Comparison of ENCODE assay signal across 1 cellular context in genomic region chr1:173477286-173478098, GRCh38.
A peak's percentile ranks its signal among the peaks of the same experiment; 100 is the strongest.
TF ChIP-seq lines count a peak whose summit lies in the region.

A gene with protein sequence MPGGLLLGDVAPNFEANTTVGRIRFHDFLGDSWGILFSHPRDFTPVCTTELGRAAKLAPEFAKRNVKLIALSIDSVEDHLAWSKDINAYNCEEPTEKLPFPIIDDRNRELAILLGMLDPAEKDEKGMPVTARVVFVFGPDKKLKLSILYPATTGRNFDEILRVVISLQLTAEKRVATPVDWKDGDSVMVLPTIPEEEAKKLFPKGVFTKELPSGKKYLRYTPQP (plus strand): TSS chr1:173477335. CDS start chr1:173477398, 63 bp downstream.

TF ChIP-seq in HepG2, 621 proteins besides CTCF, POLR2A, EP300 and RAD21 (continued from another document and continues in another):
- TF ChIP-seq, protein P1, sequence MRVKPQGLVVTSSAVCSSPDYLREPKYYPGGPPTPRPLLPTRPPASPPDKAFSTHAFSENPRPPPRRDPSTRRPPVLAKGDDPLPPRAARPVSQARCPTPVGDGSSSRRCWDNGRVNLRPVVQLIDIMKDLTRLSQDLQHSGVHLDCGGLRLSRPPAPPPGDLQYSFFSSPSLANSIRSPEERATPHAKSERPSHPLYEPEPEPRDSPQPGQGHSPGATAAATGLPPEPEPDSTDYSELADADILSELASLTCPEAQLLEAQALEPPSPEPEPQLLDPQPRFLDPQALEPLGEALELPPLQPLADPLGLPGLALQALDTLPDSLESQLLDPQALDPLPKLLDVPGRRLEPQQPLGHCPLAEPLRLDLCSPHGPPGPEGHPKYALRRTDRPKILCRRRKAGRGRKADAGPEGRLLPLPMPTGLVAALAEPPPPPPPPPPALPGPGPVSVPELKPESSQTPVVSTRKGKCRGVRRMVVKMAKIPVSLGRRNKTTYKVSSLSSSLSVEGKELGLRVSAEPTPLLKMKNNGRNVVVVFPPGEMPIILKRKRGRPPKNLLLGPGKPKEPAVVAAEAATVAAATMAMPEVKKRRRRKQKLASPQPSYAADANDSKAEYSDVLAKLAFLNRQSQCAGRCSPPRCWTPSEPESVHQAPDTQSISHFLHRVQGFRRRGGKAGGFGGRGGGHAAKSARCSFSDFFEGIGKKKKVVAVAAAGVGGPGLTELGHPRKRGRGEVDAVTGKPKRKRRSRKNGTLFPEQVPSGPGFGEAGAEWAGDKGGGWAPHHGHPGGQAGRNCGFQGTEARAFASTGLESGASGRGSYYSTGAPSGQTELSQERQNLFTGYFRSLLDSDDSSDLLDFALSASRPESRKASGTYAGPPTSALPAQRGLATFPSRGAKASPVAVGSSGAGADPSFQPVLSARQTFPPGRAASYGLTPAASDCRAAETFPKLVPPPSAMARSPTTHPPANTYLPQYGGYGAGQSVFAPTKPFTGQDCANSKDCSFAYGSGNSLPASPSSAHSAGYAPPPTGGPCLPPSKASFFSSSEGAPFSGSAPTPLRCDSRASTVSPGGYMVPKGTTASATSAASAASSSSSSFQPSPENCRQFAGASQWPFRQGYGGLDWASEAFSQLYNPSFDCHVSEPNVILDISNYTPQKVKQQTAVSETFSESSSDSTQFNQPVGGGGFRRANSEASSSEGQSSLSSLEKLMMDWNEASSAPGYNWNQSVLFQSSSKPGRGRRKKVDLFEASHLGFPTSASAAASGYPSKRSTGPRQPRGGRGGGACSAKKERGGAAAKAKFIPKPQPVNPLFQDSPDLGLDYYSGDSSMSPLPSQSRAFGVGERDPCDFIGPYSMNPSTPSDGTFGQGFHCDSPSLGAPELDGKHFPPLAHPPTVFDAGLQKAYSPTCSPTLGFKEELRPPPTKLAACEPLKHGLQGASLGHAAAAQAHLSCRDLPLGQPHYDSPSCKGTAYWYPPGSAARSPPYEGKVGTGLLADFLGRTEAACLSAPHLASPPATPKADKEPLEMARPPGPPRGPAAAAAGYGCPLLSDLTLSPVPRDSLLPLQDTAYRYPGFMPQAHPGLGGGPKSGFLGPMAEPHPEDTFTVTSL (CRISPR knock-in tag; IDR thresholded peaks at IDR 0.05; ENCODE audit: borderline replicate concordance), result peak; percentile 20; the same call in 1 of the 2 replicates
- no peak; the same call in 1 of the 2 replicates for TF ChIP-seq LBX2 (CRISPR knock-in tag; IDR thresholded peaks at IDR 0.05; ENCODE audit: borderline replicate concordance)
- TF ChIP-seq BRD4 (CRISPR knock-in tag; IDR thresholded peaks at IDR 0.05), result peak; percentile 78; the same call in 1 of the 2 replicates
- TF ChIP-seq, protein P2, sequence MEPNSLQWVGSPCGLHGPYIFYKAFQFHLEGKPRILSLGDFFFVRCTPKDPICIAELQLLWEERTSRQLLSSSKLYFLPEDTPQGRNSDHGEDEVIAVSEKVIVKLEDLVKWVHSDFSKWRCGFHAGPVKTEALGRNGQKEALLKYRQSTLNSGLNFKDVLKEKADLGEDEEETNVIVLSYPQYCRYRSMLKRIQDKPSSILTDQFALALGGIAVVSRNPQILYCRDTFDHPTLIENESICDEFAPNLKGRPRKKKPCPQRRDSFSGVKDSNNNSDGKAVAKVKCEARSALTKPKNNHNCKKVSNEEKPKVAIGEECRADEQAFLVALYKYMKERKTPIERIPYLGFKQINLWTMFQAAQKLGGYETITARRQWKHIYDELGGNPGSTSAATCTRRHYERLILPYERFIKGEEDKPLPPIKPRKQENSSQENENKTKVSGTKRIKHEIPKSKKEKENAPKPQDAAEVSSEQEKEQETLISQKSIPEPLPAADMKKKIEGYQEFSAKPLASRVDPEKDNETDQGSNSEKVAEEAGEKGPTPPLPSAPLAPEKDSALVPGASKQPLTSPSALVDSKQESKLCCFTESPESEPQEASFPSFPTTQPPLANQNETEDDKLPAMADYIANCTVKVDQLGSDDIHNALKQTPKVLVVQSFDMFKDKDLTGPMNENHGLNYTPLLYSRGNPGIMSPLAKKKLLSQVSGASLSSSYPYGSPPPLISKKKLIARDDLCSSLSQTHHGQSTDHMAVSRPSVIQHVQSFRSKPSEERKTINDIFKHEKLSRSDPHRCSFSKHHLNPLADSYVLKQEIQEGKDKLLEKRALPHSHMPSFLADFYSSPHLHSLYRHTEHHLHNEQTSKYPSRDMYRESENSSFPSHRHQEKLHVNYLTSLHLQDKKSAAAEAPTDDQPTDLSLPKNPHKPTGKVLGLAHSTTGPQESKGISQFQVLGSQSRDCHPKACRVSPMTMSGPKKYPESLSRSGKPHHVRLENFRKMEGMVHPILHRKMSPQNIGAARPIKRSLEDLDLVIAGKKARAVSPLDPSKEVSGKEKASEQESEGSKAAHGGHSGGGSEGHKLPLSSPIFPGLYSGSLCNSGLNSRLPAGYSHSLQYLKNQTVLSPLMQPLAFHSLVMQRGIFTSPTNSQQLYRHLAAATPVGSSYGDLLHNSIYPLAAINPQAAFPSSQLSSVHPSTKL (CRISPR knock-in tag; IDR thresholded peaks at IDR 0.05), result peak; percentile 33; the same call in 1 of the 2 replicates
- TF ChIP-seq PLRG1 (conservative IDR thresholded peaks at IDR 0.05), result no peak
- TF ChIP-seq, protein P3, sequence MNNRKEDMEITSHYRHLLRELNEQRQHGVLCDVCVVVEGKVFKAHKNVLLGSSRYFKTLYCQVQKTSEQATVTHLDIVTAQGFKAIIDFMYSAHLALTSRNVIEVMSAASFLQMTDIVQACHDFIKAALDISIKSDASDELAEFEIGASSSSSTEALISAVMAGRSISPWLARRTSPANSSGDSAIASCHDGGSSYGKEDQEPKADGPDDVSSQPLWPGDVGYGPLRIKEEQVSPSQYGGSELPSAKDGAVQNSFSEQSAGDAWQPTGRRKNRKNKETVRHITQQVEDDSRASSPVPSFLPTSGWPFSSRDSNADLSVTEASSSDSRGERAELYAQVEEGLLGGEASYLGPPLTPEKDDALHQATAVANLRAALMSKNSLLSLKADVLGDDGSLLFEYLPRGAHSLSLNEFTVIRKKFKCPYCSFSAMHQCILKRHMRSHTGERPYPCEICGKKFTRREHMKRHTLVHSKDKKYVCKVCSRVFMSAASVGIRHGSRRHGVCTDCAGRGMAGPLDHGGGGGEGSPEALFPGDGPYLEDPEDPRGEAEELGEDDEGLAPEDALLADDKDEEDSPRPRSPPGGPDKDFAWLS (CRISPR knock-in tag; IDR thresholded peaks at IDR 0.05; ENCODE audit: borderline replicate concordance), result peak; percentile 40; the same call in 1 of the 2 replicates
- TF ChIP-seq HNRNPK (IDR thresholded peaks at IDR 0.05; ENCODE audit: low read depth, low read length, poor library complexity, severe bottlenecking), result peak; percentile 22
- TF ChIP-seq ZFP41 (CRISPR knock-in tag; IDR thresholded peaks at IDR 0.05; ENCODE audit: borderline replicate concordance), result no peak
- TF ChIP-seq ZNF354B (CRISPR knock-in tag; IDR thresholded peaks at IDR 0.05), result no peak
- no peak for TF ChIP-seq HMG20A (CRISPR knock-in tag; IDR thresholded peaks at IDR 0.05; ENCODE audit: borderline replicate concordance)
- no peak; the same call in 1 of the 2 replicates for TF ChIP-seq ZNF232 (CRISPR knock-in tag; IDR thresholded peaks at IDR 0.05; ENCODE audit: borderline replicate concordance)
- TF ChIP-seq ZNF512 (CRISPR knock-in tag; IDR thresholded peaks at IDR 0.05), result no peak
- TF ChIP-seq, protein P4, sequence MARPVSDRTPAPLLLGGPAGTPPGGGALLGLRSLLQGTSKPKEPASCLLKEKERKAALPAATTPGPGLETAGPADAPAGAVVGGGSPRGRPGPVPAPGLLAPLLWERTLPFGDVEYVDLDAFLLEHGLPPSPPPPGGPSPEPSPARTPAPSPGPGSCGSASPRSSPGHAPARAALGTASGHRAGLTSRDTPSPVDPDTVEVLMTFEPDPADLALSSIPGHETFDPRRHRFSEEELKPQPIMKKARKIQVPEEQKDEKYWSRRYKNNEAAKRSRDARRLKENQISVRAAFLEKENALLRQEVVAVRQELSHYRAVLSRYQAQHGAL (CRISPR knock-in tag; IDR thresholded peaks at IDR 0.05; ENCODE audit: not compliant biosample characterization), result no peak
- TF ChIP-seq ZNF276 (CRISPR knock-in tag; IDR thresholded peaks at IDR 0.05; ENCODE audit: low read depth), result peak; percentile 93
- peak; percentile 55; the same call in 1 of the 2 replicates for TF ChIP-seq TOPORS (CRISPR knock-in tag; IDR thresholded peaks at IDR 0.05)
- no peak for TF ChIP-seq SAFB2 (CRISPR knock-in tag; IDR thresholded peaks at IDR 0.05; ENCODE audit: borderline replicate concordance, low read depth)
- TF ChIP-seq, protein P5, sequence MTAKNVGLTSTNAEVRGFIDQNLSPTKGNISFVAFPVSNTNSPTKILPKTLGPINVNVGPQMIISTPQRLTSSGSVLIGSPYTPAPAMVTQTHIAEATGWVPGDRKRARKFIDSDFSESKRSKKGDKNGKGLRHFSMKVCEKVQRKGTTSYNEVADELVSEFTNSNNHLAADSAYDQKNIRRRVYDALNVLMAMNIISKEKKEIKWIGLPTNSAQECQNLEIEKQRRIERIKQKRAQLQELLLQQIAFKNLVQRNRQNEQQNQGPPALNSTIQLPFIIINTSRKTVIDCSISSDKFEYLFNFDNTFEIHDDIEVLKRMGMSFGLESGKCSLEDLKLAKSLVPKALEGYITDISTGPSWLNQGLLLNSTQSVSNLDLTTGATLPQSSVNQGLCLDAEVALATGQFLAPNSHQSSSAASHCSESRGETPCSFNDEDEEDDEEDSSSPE (CRISPR knock-in tag; IDR thresholded peaks at IDR 0.05), result peak; percentile 45
- TF ChIP-seq RFX5 (IDR thresholded peaks at IDR 0.05; ENCODE audit: low read depth, low read length), result no peak
- TF ChIP-seq MAZ (IDR thresholded peaks at IDR 0.05; ENCODE audit: borderline replicate concordance, low read depth, low read length), result 0 out of 2 replicates have a peak, but pooled peaks have one; percentile 19
- TF ChIP-seq MAZ (CRISPR knock-in tag; IDR thresholded peaks at IDR 0.05; ENCODE audit: low read depth), result 0 out of 2 replicates have a peak, but pooled peaks have one; percentile 38
- no peak for TF ChIP-seq FOXO4 (CRISPR knock-in tag; conservative IDR thresholded peaks at IDR 0.05)
- TF ChIP-seq ZMAT3 (CRISPR knock-in tag; conservative IDR thresholded peaks at IDR 0.05), result peak; percentile 69; the same call in 1 of the 2 replicates
- peak; percentile 56; the same call in 1 of the 2 replicates for TF ChIP-seq ZNF431 (CRISPR knock-in tag; IDR thresholded peaks at IDR 0.05; ENCODE audit: borderline replicate concordance, low read depth)
- no peak for TF ChIP-seq IKZF1 (IDR thresholded peaks at IDR 0.05)
- no peak for TF ChIP-seq HMGA1 (CRISPR knock-in tag; conservative IDR thresholded peaks at IDR 0.05)
- no peak for TF ChIP-seq NR2F1 (CRISPR knock-in tag; IDR thresholded peaks at IDR 0.05)
- TF ChIP-seq ZFP1 (CRISPR knock-in tag; IDR thresholded peaks at IDR 0.05), result no peak
- no peak for TF ChIP-seq STAT5B (CRISPR knock-in tag; IDR thresholded peaks at IDR 0.05)
- TF ChIP-seq, protein P6, sequence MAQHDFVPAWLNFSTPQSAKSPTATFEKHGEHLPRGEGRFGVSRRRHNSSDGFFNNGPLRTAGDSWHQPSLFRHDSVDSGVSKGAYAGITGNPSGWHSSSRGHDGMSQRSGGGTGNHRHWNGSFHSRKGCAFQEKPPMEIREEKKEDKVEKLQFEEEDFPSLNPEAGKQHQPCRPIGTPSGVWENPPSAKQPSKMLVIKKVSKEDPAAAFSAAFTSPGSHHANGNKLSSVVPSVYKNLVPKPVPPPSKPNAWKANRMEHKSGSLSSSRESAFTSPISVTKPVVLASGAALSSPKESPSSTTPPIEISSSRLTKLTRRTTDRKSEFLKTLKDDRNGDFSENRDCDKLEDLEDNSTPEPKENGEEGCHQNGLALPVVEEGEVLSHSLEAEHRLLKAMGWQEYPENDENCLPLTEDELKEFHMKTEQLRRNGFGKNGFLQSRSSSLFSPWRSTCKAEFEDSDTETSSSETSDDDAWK (CRISPR knock-in tag; IDR thresholded peaks at IDR 0.05), result no peak
- TF ChIP-seq TEAD2 (CRISPR knock-in tag; IDR thresholded peaks at IDR 0.05), result 0 out of 2 replicates have a peak, but pooled peaks have one; percentile 15
- TF ChIP-seq ADNP (CRISPR knock-in tag; IDR thresholded peaks at IDR 0.05), result no peak
- no peak for TF ChIP-seq TIGD3 (CRISPR knock-in tag; IDR thresholded peaks at IDR 0.05; ENCODE audit: borderline replicate concordance)
